ENCODE assay signal across 9 cellular contexts in the genomic region with DNA sequence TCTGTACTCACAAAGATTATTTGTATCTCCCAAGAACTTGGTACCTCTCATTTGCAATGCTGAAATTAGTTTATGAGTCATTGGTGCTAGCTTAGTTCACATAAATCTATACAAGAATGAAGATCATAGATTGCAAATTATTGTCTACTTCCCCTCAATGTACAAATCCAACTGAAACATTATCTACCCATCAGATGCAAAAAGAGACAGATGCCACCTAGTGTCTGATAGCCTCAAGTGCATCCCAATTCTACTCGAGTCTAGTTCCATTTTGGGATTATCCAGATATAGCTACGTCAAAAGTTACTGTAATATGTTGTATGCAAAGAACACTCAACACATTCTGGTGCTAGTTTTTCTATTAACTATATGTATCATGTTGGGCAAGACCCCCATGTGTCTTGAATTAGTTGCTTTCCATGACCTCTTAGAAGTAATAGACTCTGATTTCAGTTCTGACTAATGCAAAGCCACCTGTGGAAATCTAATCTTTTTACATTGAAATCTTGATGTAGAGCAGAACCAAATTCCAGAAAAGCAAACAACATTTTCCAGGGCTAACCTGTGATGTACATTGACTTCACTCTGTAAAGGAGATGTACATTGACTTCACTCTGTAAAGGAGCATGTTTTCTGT.
DNase-seq lines count a peak whose midpoint lies in the region; ATAC-seq, FAIRE-seq and TF ChIP-seq lines count a peak whose summit lies in the region.
"Had no signal": no experiment of that assay in that cellular context is flagged by ENCODE, and none has a peak within 500 bp of the region (broad histone marks: within the 10 kb centered on the region; RNA-seq: fewer than 3 reads in every experiment).

No MANE protein-coding gene starts in this region.

- 2 to 8% methylated on average over 2 of the region's 2 CpGs for WGBS in sigmoid colon, 2 donors

- no peaks in the 10 kb centered on the region for H3K9me3 ChIP-seq in sigmoid colon

- H3K4me1 ChIP-seq in sigmoid colon: peaks cover 0 to 19% (median 2%) of the 10 kb centered on the region in 4 donors

- no peak for TF ChIP-seq EP300 in sigmoid colon (IDR thresholded peaks at IDR 0.05)

- no peak for TF ChIP-seq POLR2A in sigmoid colon (IDR thresholded peaks at IDR 0.05)

- peak; percentile 78 for TF ChIP-seq CTCF in D721Med (IDR thresholded peaks at IDR 0.05; ENCODE audit: insufficient read depth, missing control alignments)
- TF ChIP-seq CTCF in sigmoid colon (IDR thresholded peaks at IDR 0.05): peak; percentile 35 to 73 (median 66)

- no peak for DNase-seq in D721Med (ENCODE audit: insufficient read length, low spot score)
- DNase-seq in NCI-H2107 treated with DMSO at 0.1 percent for 48 hours (lab: John Stamatoyannopoulos, UW; ENCODE audit: unreplicated experiment): peak; percentile 32
- peak; percentile 5 for DNase-seq in activated CD4-positive, alpha-beta T cell treated with anti-CD3 and anti-CD28 coated beads, Interleukin-2, amount 50 U/mL, for 1 hour
- peak; percentile 52 for DNase-seq in glomerular visceral epithelial cell (ENCODE audit: extremely low spot score)
- no peak for DNase-seq in sigmoid colon
- DNase-seq in T1000 (lab: John Stamatoyannopoulos, UW): no peak
- DNase-seq: activated T-cell treated with anti-CD3 and anti-CD28 coated beads, Interleukin-2, amount 50 U/mL, for 4 hours had no signal

- intact Hi-C loops in sigmoid colon (cut with DNase I): loop anchor here (5.0 to 10.0 kb wide), 3 partner anchors 183 to 1454 kb away; partner anchors contain the start of gene RND3

- ATAC-seq in GM18873 (IDR thresholded peaks at IDR 0.05; ENCODE audit: low FRiP score, unreplicated experiment) (peak; percentile 89), HG02981 (IDR thresholded peaks at IDR 0.05; ENCODE audit: unreplicated experiment) (peak; percentile 93)

- no peak overlapping the region for H3K4me3 ChIP-seq in sigmoid colon

- peak; percentile 94 for FAIRE-seq in D721Med (lab: Jason Lieb, UNC)

- no peaks in the 10 kb centered on the region for H3K27me3 ChIP-seq in sigmoid colon

- H3K27ac ChIP-seq in sigmoid colon: no peak overlapping the region

- H3K36me3 ChIP-seq in sigmoid colon: no peaks in the 10 kb centered on the region

Comparison
In these comparisons a context has a peak if more than half of its experiments do, and no peak if none do; other contexts are left out.
1. DNase-seq: peak in NCI-H2107 treated with DMSO at 0.1 percent for 48 hours (single experiment), activated CD4-positive, alpha-beta T cell treated with anti-CD3 and anti-CD28 coated beads, Interleukin-2, amount 50 U/mL, for 1 hour (single experiment) and glomerular visceral epithelial cell (single experiment); none in D721Med (single experiment), sigmoid colon (single experiment) and T1000 (single experiment).